Comparison of ENCODE assay signal across 11 cellular contexts in the genomic region with DNA sequence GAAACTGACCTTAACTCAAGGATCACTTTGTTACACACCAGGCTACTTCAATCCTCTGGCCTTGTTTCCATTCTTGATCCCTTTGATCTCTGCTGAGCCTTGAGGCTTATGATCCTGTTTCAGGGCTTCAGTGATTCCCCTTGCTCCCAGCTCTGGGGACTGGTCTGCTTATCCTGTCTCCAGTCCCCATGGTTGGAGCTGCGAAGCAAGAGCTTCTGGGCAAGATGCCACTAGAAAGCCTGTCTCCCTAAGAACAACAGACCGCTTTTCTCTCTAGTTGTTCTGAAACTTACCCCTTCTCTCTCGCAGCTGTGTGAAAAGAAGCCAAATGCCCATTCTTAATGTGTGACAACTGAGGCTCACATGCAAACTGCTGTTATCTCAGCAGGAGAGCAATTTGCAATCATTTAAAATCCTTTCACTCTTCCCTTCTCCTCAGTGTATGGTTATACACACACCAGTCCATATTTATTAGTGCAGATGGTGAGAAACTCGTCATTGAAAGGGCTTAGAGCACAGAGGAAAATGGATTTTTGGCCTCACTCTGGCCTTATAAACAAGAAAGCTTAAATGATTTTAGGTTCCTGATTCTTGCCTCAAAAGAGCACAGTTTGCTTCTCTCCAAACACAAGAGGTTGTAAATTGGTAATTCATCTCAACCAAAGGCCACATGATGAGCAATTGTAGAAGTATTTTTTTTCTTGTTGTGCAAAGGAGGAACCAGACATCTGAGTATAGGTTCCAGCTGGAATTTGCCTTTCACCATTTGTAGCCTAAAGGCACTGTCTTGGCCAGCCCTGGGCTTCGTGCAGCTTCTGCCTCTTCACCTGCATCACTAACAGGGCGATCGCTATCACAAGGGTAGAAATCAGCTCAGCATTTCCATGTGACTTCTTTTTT.
DNase-seq lines count a peak whose midpoint lies in the region; ATAC-seq, FAIRE-seq and TF ChIP-seq lines count a peak whose summit lies in the region.
"Had no signal": no experiment of that assay in that cellular context is flagged by ENCODE, and none has a peak within 500 bp of the region (broad histone marks: within the 10 kb centered on the region; RNA-seq: fewer than 3 reads in every experiment).

No MANE protein-coding gene starts in this region.

- H3K27ac Mint-ChIP-seq in nephron = peak overlapping the region in 2 of 3 experiments; percentile 12 to 19
- H3K27ac Mint-ChIP-seq: stimulated activated effector memory CD8-positive, alpha-beta T cell treated with anti-CD3 and anti-CD28 coated beads, Interleukin-12 subunit alpha, Interleukin-12 subunit beta, amount 100 ng/mL, for 72 hours had no signal

- H3K4me1 ChIP-seq in endothelial cell of umbilical vein (ENCODE audit: control insufficient read depth, extremely low read depth, insufficient read depth, low read length) = peaks cover 19% of the 10 kb centered on the region
- H3K4me1 ChIP-seq: gastrocnemius medialis had no signal

- H3K27me3 Mint-ChIP-seq in nephron (ENCODE audit: low read depth) = peaks cover 19% of the 10 kb centered on the region

- ATAC-seq in GM18858 (IDR thresholded peaks at IDR 0.05; ENCODE audit: unreplicated experiment) (no peak), GM21526 (IDR thresholded peaks at IDR 0.05; ENCODE audit: low FRiP score, unreplicated experiment) (no peak)
- ATAC-seq: gastrocnemius medialis; stimulated activated effector memory CD8-positive, alpha-beta T cell treated with anti-CD3 and anti-CD28 coated beads, Interleukin-12 subunit alpha, Interleukin-12 subunit beta, amount 100 ng/mL, for 72 hours had no signal

- H3K36me3 Mint-ChIP-seq in nephron (ENCODE audit: low read depth) = no peaks in the 10 kb centered on the region
- H3K36me3 Mint-ChIP-seq: stimulated activated effector memory CD8-positive, alpha-beta T cell treated with anti-CD3 and anti-CD28 coated beads, Interleukin-12 subunit alpha, Interleukin-12 subunit beta, amount 100 ng/mL, for 72 hours had no signal

- peaks cover 8 to 21% of the 10 kb centered on the region in 2 experiments for H3K27me3 ChIP-seq in endothelial cell of umbilical vein (ENCODE audit: control insufficient read depth in 2 of 2, insufficient read depth in 2 of 2, low read length in 2 of 2)
- H3K27me3 ChIP-seq: gastrocnemius medialis, SJCRH30 had no signal

- H3K9me3 ChIP-seq in endothelial cell of umbilical vein (replicated peaks; ENCODE audit: control insufficient read depth, insufficient read depth, low read length) = no peaks in the 10 kb centered on the region
- H3K9me3 ChIP-seq: gastrocnemius medialis, SJCRH30 had no signal

- H3K9me1 ChIP-seq in endothelial cell of umbilical vein (replicated peaks; ENCODE audit: control insufficient read depth, extremely low read depth, insufficient read depth, low read length) = no peaks in the 10 kb centered on the region

- BruUV-seq in endothelial cell of umbilical vein (replicated peaks; lab: Mats Ljungman, UMichigan) = no TSS peak

- no peak overlapping the region for H3K4me2 ChIP-seq in endothelial cell of umbilical vein (ENCODE audit: insufficient read depth, low read length)

- POLR2A ChIA-PET in endothelial cell of umbilical vein (lab: Charles Lee) = no interaction called here

- CTCF ChIA-PET in endothelial cell of umbilical vein (lab: Charles Lee) = interaction anchor here (1.1 to 1.8 kb wide), 6 partner anchors 9 to 804 kb away, joined by 3 to 5 read pairs (median 4); no protein-coding TSS in a partner anchor

- H4K20me1 ChIP-seq in endothelial cell of umbilical vein (replicated peaks; ENCODE audit: control insufficient read depth, extremely low read depth, insufficient read depth, low read length) = no peaks in the 10 kb centered on the region

- dilution Hi-C loops in endothelial cell of umbilical vein (cut with MboI; ENCODE audit: extremely low pct_ligation_motif_present, low sequenced_read_pairs) = no loop called here

- no peak for TF ChIP-seq POLR2A in endothelial cell of umbilical vein (IDR thresholded peaks at IDR 0.05; ENCODE audit: low read depth, low read length)

- no peak overlapping the region for H3K4me3 ChIP-seq in endothelial cell of umbilical vein (replicated peaks in 1 of 3; ENCODE audit: insufficient read depth in 1 of 3, low read depth in 1 of 3, low read length in 3 of 3)
- H3K4me3 ChIP-seq: gastrocnemius medialis, SJCRH30 had no signal

- no peak overlapping the region for H3K4me3 Mint-ChIP-seq in nephron
- H3K4me3 Mint-ChIP-seq: stimulated activated effector memory CD8-positive, alpha-beta T cell treated with anti-CD3 and anti-CD28 coated beads, Interleukin-12 subunit alpha, Interleukin-12 subunit beta, amount 100 ng/mL, for 72 hours had no signal

- peaks cover 44% of the 10 kb centered on the region for H3K4me1 Mint-ChIP-seq in nephron

- H3K9ac ChIP-seq in endothelial cell of umbilical vein (replicated peaks; ENCODE audit: extremely low read depth, insufficient read depth, low read length) = no peak overlapping the region

- DNase-seq in D721Med (ENCODE audit: insufficient read length, low spot score) (peak; percentile 46), NCI-H748 (lab: John Stamatoyannopoulos, UW; ENCODE audit: unreplicated experiment) (peak; percentile 76), endothelial cell of umbilical vein (ENCODE audit: low read depth, low spot score) (no peak), hepatic stellate cell (ENCODE audit: low spot score) (no peak), HUDEP-2 (lab: John Stamatoyannopoulos, UW; ENCODE audit: unreplicated experiment in 76 of 76) (no peak)
- DNase-seq: gastrocnemius medialis had no signal

- H3K36me3 ChIP-seq in endothelial cell of umbilical vein (ENCODE audit: control insufficient read depth in 2 of 2, extremely low read depth in 1 of 2, insufficient read depth in 2 of 2, low read length in 2 of 2) = no peaks in the 10 kb centered on the region
- H3K36me3 ChIP-seq: gastrocnemius medialis, SJCRH30 had no signal

- TF ChIP-seq CTCF in D721Med (IDR thresholded peaks at IDR 0.05; ENCODE audit: insufficient read depth, missing control alignments) (no peak), endothelial cell of umbilical vein (IDR thresholded peaks at IDR 0.05; ENCODE audit: extremely low read depth in 1 of 2, insufficient read depth in 1 of 2, low read depth in 1 of 2, low read length in 2 of 2) (no peak), nephron (IDR thresholded peaks at IDR 0.05; ENCODE audit: unreplicated experiment in 3 of 3) (no peak)

- H2AFZ ChIP-seq in endothelial cell of umbilical vein (ENCODE audit: low read depth, low read length) = no peak overlapping the region

- no peaks in the 10 kb centered on the region for H3K79me2 ChIP-seq in endothelial cell of umbilical vein (ENCODE audit: control insufficient read depth, insufficient read depth, low read length)

- peaks cover 6% of the 10 kb centered on the region for H3K9me3 Mint-ChIP-seq in nephron
- H3K9me3 Mint-ChIP-seq: stimulated activated effector memory CD8-positive, alpha-beta T cell treated with anti-CD3 and anti-CD28 coated beads, Interleukin-12 subunit alpha, Interleukin-12 subunit beta, amount 100 ng/mL, for 72 hours had no signal

- intact Hi-C loops in endothelial cell of umbilical vein (cut with micrococcal nuclease) = loop anchor here (5.0 kb wide), 1 partner anchor 178 kb away; a partner anchor contains a TSS

- no peak overlapping the region for H3K27ac ChIP-seq in endothelial cell of umbilical vein (ENCODE audit: insufficient read depth, low read depth, low read length)
- H3K27ac ChIP-seq: gastrocnemius medialis, SJCRH30 had no signal

- FAIRE-seq in D721Med (lab: Jason Lieb, UNC) (no peak), endothelial cell of umbilical vein (lab: Jason Lieb, UNC) (peak; percentile 24)

TF ChIP-seq in endothelial cell of umbilical vein, 7 proteins besides CTCF, POLR2A, EP300 and RAD21:
- no peak for TF ChIP-seq GATA2 (IDR thresholded peaks at IDR 0.05; ENCODE audit: insufficient read depth, insufficient read length, low read depth, low read length)
- TF ChIP-seq JUN (IDR thresholded peaks at IDR 0.05; ENCODE audit: borderline replicate concordance, insufficient read depth, insufficient read length, low read depth) = no peak
- TF ChIP-seq POLR2AphosphoS5 (IDR thresholded peaks at IDR 0.05; ENCODE audit: insufficient read depth, low read depth, low read length) = no peak
- TF ChIP-seq, protein P1, sequence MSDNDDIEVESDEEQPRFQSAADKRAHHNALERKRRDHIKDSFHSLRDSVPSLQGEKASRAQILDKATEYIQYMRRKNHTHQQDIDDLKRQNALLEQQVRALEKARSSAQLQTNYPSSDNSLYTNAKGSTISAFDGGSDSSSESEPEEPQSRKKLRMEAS (IDR thresholded peaks at IDR 0.05; ENCODE audit: insufficient read depth, insufficient read length) = no peak
- no peak for TF ChIP-seq MYC (IDR thresholded peaks at IDR 0.05; ENCODE audit: low read depth, low read length)
- TF ChIP-seq EZH2 (IDR thresholded peaks at IDR 0.05; ENCODE audit: borderline replicate concordance, low read depth, low read length, severe bottlenecking) = no peak
- TF ChIP-seq FOS (IDR thresholded peaks at IDR 0.05; ENCODE audit: borderline replicate concordance, insufficient read depth, low read length) = no peak

Comparison
In these comparisons a context has a peak if more than half of its experiments do, and no peak if none do; other contexts are left out.
1. DNase-seq: peak in D721Med (single experiment) and NCI-H748 (single experiment); none in endothelial cell of umbilical vein (single experiment), hepatic stellate cell (single experiment) and HUDEP-2 (0 of 76).